ENCODE assay signal across 11 cellular contexts in the genomic region with DNA sequence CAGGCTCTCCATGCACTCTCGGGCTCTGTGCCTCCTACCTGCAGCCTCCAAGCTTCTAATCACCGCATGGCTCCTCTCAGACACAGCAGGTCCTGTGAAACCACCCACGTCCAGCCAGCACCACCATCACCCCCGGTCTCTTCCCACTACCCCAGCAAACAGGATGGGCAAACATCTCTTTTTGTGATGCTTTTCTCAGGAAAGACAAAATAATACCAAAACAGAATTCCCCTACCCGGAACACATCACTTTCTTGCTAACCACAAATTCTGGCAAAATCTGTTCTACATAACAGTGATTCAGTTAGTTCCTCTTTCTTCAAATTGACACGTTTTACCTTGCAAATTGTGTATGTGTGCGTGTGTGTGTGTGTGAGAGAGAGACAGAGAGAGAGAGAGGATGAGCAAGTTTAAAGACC. TPM values are rescaled to one million over a fixed set of nuclear protein-coding genes. Genes with fewer than 3 reads are reported as not detected.
DNase-seq lines count a peak whose midpoint lies in the region; ATAC-seq lines count a peak whose summit lies in the region.
"Had no signal": no experiment of that assay in that cellular context is flagged by ENCODE, and none has a peak within 500 bp of the region (broad histone marks: within the 10 kb centered on the region; RNA-seq: fewer than 3 reads in every experiment).

No MANE protein-coding gene starts in this region.

- peak; percentile 6 to 19 for DNase-seq in AML-193 (lab: John Stamatoyannopoulos, UW)
- DNase-seq in NT2/D1 (ENCODE audit: low read depth, low spot score) = no peak
- DNase-seq in posterior vena cava (ENCODE audit: low spot score) = no peak
- no peak for DNase-seq in immature natural killer cell
- DNase-seq: foreskin melanocyte had no signal

- peaks cover 1 to 5% (median 4%) of the 10 kb centered on the region in 3 donors for H3K27me3 Mint-ChIP-seq in immature natural killer cell (ENCODE audit: low read depth in 3 of 3)

- H3K27me3 ChIP-seq in NT2/D1 (ENCODE audit: insufficient read depth, insufficient read length) = no peaks in the 10 kb centered on the region
- H3K27me3 ChIP-seq: vagina had no signal

- H3K27ac Mint-ChIP-seq in immature natural killer cell = peak overlapping the region in 1 of 6 donors; percentile 17

- peaks cover 2% of the 10 kb centered on the region for H3K36me3 ChIP-seq in NT2/D1 (ENCODE audit: insufficient read depth, insufficient read length, low read length)
- H3K36me3 ChIP-seq: vagina had no signal

- peaks cover 6 to 8% of the 10 kb centered on the region in 2 donors for H3K4me1 Mint-ChIP-seq in immature natural killer cell

- no peaks in the 10 kb centered on the region for H3K9me3 Mint-ChIP-seq in immature natural killer cell

- peak overlapping the region; percentile 1 for H3K9ac ChIP-seq in NT2/D1 (ENCODE audit: insufficient read length, low read depth)

- peaks cover 0 to 4% (median 0%) of the 10 kb centered on the region in 3 donors for H3K36me3 Mint-ChIP-seq in immature natural killer cell

- intact Hi-C loops in posterior vena cava (cut with DNase I) = no loop called here

- no peak overlapping the region for H3K4me3 ChIP-seq in NT2/D1 (ENCODE audit: insufficient read length, low read depth)
- H3K4me3 ChIP-seq: vagina had no signal

- ATAC-seq in GM18868 (IDR thresholded peaks at IDR 0.05; ENCODE audit: unreplicated experiment) = peak; percentile 58
- ATAC-seq in HG02763 (IDR thresholded peaks at IDR 0.05; ENCODE audit: unreplicated experiment) = peak; percentile 46
- no peak for ATAC-seq in HG02588 (IDR thresholded peaks at IDR 0.05; ENCODE audit: unreplicated experiment)
- ATAC-seq in HG03025 (IDR thresholded peaks at IDR 0.05; ENCODE audit: low FRiP score, unreplicated experiment) = no peak
- ATAC-seq: Panc1 had no signal

- 0 out of 2 replicates have a peak, but pooled peaks cover 1% of the 10 kb centered on the region for H3K9me3 ChIP-seq in NT2/D1 (ENCODE audit: insufficient read depth, low read length)
- H3K9me3 ChIP-seq: vagina had no signal

- no peak overlapping the region for H3K4me3 Mint-ChIP-seq in immature natural killer cell

- peaks cover 10% of the 10 kb centered on the region for H3K4me1 ChIP-seq in NT2/D1 (ENCODE audit: insufficient read depth, insufficient read length)

RNA-seq across cellular contexts. Expression of gene SNX8, which starts 6.5 kb away (rescaled TPM):
- 10 to 100 TPM; 34.2 to 35.9 TPM for total RNA-seq in posterior vena cava
- 10 to 100 TPM; 16.3 to 25.0 (median 16.7) TPM for polyA plus RNA-seq in immature natural killer cell

RNA-seq across cellular contexts. Expression of gene EIF3B, which starts 46.9 kb away (rescaled TPM):
- 10 to 100 TPM; 78.1 to 90.1 TPM for total RNA-seq in posterior vena cava
- polyA plus RNA-seq in immature natural killer cell = 100 to 1,000 TPM in 2 of 3 donors, 10 to 100 TPM in 1; 79.2 to 114 (median 112) TPM

Comparison
In these comparisons a context has a peak if more than half of its experiments do, and no peak if none do; other contexts are left out.
1. DNase-seq: peak in AML-193 (2 of 2); none in NT2/D1 (single experiment), posterior vena cava (single experiment) and immature natural killer cell (0 of 3).
2. ATAC-seq: peak in GM18868 (single experiment) and HG02763 (single experiment); none in HG02588 (single experiment) and HG03025 (single experiment).